In genomic region chr3:116897382-116897781, GRCh38 we compare ENCODE assay signal across 12 cellular contexts.
DNase-seq lines count a peak whose midpoint lies in the region; ATAC-seq and TF ChIP-seq lines count a peak whose summit lies in the region.
"Had no signal": no experiment of that assay in that cellular context is flagged by ENCODE, and none has a peak within 500 bp of the region (broad histone marks: within the 10 kb centered on the region; RNA-seq: fewer than 3 reads in every experiment).

No MANE protein-coding gene starts in this region.

- WGBS in IMR-90 (ENCODE audit: extremely low coverage in 2 of 2, insufficient read length in 1 of 2), 2 experiments: no CpG with 5 or more reads among the region's 3 CpGs

- no peak overlapping the region for H3K27ac Mint-ChIP-seq in natural killer cell treated with Interleukin-12 subunit alpha and Interleukin-12 subunit beta and Interleukin-15 and Interleukin-18, amount 100 ng/mL, for 72 hours
- H3K27ac Mint-ChIP-seq: CD14-positive monocyte; CD8-positive, alpha-beta memory T cell; GM23338; IgD-negative memory B cell had no signal

- no peak overlapping the region for H3K4me2 ChIP-seq in IMR-90 (ENCODE audit: low read depth, low read length)
- H3K4me2 ChIP-seq: A549, GM23338 had no signal

- intact Hi-C loops in IMR-90 (cut with micrococcal nuclease) (no loop called here), mucosa of descending colon (cut with DNase I, micrococcal nuclease) (no loop called here)

- H3K4me3 ChIP-seq in IMR-90 (ENCODE audit: insufficient read depth, low read depth, low read length) (no peak overlapping the region), mucosa of descending colon (no peak overlapping the region)
- H3K4me3 ChIP-seq: A549, GM23338 had no signal

- H3K9me3 Mint-ChIP-seq in natural killer cell treated with Interleukin-12 subunit alpha and Interleukin-12 subunit beta and Interleukin-15 and Interleukin-18, amount 100 ng/mL, for 72 hours: peaks cover 3% of the 10 kb centered on the region
- H3K9me3 Mint-ChIP-seq: CD14-positive monocyte, GM23338 had no signal

- no peak for TF ChIP-seq CTCF in IMR-90 (conservative IDR thresholded peaks at IDR 0.05; ENCODE audit: low read depth, low read length)
- no peak for TF ChIP-seq CTCF in mucosa of descending colon (IDR thresholded peaks at IDR 0.05)

- H2BK5ac ChIP-seq in IMR-90 (ENCODE audit: low read depth, low read length, poor library complexity, severe bottlenecking): no peak overlapping the region

- H3K9me3 ChIP-seq in IMR-90 (ENCODE audit: control insufficient read depth, insufficient read depth, low read length) (no peaks in the 10 kb centered on the region), mucosa of descending colon (no peaks in the 10 kb centered on the region)
- H3K9me3 ChIP-seq: A549 had no signal

- no peaks in the 10 kb centered on the region for H3K36me3 Mint-ChIP-seq in natural killer cell treated with Interleukin-12 subunit alpha and Interleukin-12 subunit beta and Interleukin-15 and Interleukin-18, amount 100 ng/mL, for 72 hours
- H3K36me3 Mint-ChIP-seq: CD14-positive monocyte; CD8-positive, alpha-beta memory T cell; IgD-negative memory B cell had no signal

- H4K20me1 ChIP-seq in IMR-90 (ENCODE audit: insufficient read depth, low read length): no peaks in the 10 kb centered on the region

- H3K27ac ChIP-seq in IMR-90 (ENCODE audit: insufficient read depth, low read length): no peak overlapping the region
- H3K27ac ChIP-seq: A549 had no signal

- H4K5ac ChIP-seq in IMR-90 (ENCODE audit: low read depth, low read length): no peak overlapping the region

- CTCF ChIA-PET in IMR-90 (lab: Yijun Ruan, JAX): no interaction called here

- dilution Hi-C loops in IMR-90 (cut with HindIII; ENCODE audit: low sequenced_read_pairs, unreplicated experiment): no loop called here

- H2AFZ ChIP-seq in IMR-90 (replicated peaks; ENCODE audit: low read length, poor library complexity): no peak overlapping the region

- no peaks in the 10 kb centered on the region for H3K9me1 ChIP-seq in IMR-90 (ENCODE audit: insufficient read depth, low read length)

- ATAC-seq in IMR-90 (ENCODE audit: low read depth) (no peak), SK-N-SH treated with all-trans-retinoic acid at 6 μM for 48 hours (no peak), mucosa of descending colon (no peak), GM18909 (IDR thresholded peaks at IDR 0.05; ENCODE audit: poor library complexity, unreplicated experiment) (no peak)
- ATAC-seq in natural killer cell treated with Interleukin-12 subunit alpha and Interleukin-12 subunit beta and Interleukin-15 and Interleukin-18, amount 100 ng/mL, for 72 hours: no peak
- ATAC-seq: A549, GM23338 had no signal

- no peak overlapping the region for H4K8ac ChIP-seq in IMR-90 (ENCODE audit: low read depth in 2 of 2, low read length in 2 of 2)

- H3K56ac ChIP-seq in IMR-90 (ENCODE audit: extremely low read depth, insufficient read depth, low read length): no peak overlapping the region

- no peak overlapping the region for H3K4ac ChIP-seq in IMR-90 (ENCODE audit: low read depth, low read length)

- no peak overlapping the region for H2AK5ac ChIP-seq in IMR-90 (ENCODE audit: low read depth, low read length)

- H3K27me3 Mint-ChIP-seq in natural killer cell treated with Interleukin-12 subunit alpha and Interleukin-12 subunit beta and Interleukin-15 and Interleukin-18, amount 100 ng/mL, for 72 hours: no peaks in the 10 kb centered on the region
- H3K27me3 Mint-ChIP-seq: CD8-positive, alpha-beta memory T cell; IgD-negative memory B cell had no signal

- no TSS peak for BruUV-seq in IMR-90 (replicated peaks; lab: Mats Ljungman, UMichigan)

- H3K4me1 Mint-ChIP-seq in natural killer cell treated with Interleukin-12 subunit alpha and Interleukin-12 subunit beta and Interleukin-15 and Interleukin-18, amount 100 ng/mL, for 72 hours (ENCODE audit: low read depth in 2 of 2): no peaks in the 10 kb centered on the region
- H3K4me1 Mint-ChIP-seq: CD14-positive monocyte; CD8-positive, alpha-beta memory T cell had no signal

- POLR2A ChIA-PET in IMR-90 (lab: Charles Lee; ENCODE audit: unreplicated experiment): no interaction called here

- no peaks in the 10 kb centered on the region for H3K27me3 ChIP-seq in IMR-90 (ENCODE audit: control insufficient read depth, insufficient read depth, low read length)

- TF ChIP-seq POLR2A in IMR-90 (IDR thresholded peaks at IDR 0.05; ENCODE audit: low read depth, low read length): no peak

- no peaks in the 10 kb centered on the region for H3K36me3 ChIP-seq in IMR-90 (ENCODE audit: control insufficient read depth, insufficient read depth, low read length)
- H3K36me3 ChIP-seq in mucosa of descending colon (ENCODE audit: low read depth): no peaks in the 10 kb centered on the region

- DNase-seq in IMR-90: peak; percentile 13
- DNase-seq in foreskin melanocyte: peak; percentile 12
- DNase-seq in mucosa of descending colon: no peak
- DNase-seq in natural killer cell treated with Interleukin-12 subunit alpha and Interleukin-12 subunit beta and Interleukin-15 and Interleukin-18, amount 100 ng/mL, for 72 hours (ENCODE audit: low spot score): no peak
- DNase-seq: CD8-positive, alpha-beta memory T cell; H7 had no signal

- no peak overlapping the region for H3K14ac ChIP-seq in IMR-90 (replicated peaks; ENCODE audit: low read depth, low read length)

- no peak overlapping the region for H3K23ac ChIP-seq in IMR-90 (ENCODE audit: low read depth, low read length)

- H3K4me1 ChIP-seq in IMR-90 (ENCODE audit: control insufficient read depth, insufficient read depth, low read length): no peaks in the 10 kb centered on the region
- no peaks in the 10 kb centered on the region for H3K4me1 ChIP-seq in mucosa of descending colon (ENCODE audit: low read depth)
- H3K4me1 ChIP-seq: A549 had no signal

- no peak for TF ChIP-seq RAD21 in IMR-90 (IDR thresholded peaks at IDR 0.05; ENCODE audit: low read length)

- H2BK120ac ChIP-seq in IMR-90 (ENCODE audit: low read depth, low read length): no peak overlapping the region

- H4K91ac ChIP-seq in IMR-90 (ENCODE audit: insufficient read depth, low read depth, low read length): no peak overlapping the region

- no peak overlapping the region for H3K9ac ChIP-seq in IMR-90 (ENCODE audit: low read depth, low read length)

- no peak overlapping the region for H2BK15ac ChIP-seq in IMR-90 (ENCODE audit: low read depth, low read length)

- H3K4me3 Mint-ChIP-seq in natural killer cell treated with Interleukin-12 subunit alpha and Interleukin-12 subunit beta and Interleukin-15 and Interleukin-18, amount 100 ng/mL, for 72 hours: no peak overlapping the region
- H3K4me3 Mint-ChIP-seq: CD14-positive monocyte; CD8-positive, alpha-beta memory T cell; GM23338; IgD-negative memory B cell had no signal

- no peak overlapping the region for H2AK9ac ChIP-seq in IMR-90 (replicated peaks; ENCODE audit: low read depth, low read length, poor library complexity)

- H3K18ac ChIP-seq in IMR-90 (ENCODE audit: low read depth, low read length): no peak overlapping the region

- no peaks in the 10 kb centered on the region for H3K79me1 ChIP-seq in IMR-90 (ENCODE audit: low read depth in 1 of 2, low read length in 2 of 2)

- no peak overlapping the region for H2BK20ac ChIP-seq in IMR-90 (ENCODE audit: low read depth, low read length)

- in situ Hi-C loops in IMR-90 (cut with MboI; ENCODE audit: low sequenced_read_pairs): no loop called here

TF ChIP-seq in IMR-90, 13 proteins besides CTCF, POLR2A, EP300 and RAD21 (continues in another document):
- TF ChIP-seq NFE2L2 (IDR thresholded peaks at IDR 0.05; ENCODE audit: low read depth, low read length) (no peak), CHD1 (IDR thresholded peaks at IDR 0.05; ENCODE audit: low read depth, low read length) (no peak), FOS (IDR thresholded peaks at IDR 0.05; ENCODE audit: low read depth, low read length) (no peak), ELK1 (IDR thresholded peaks at IDR 0.05; ENCODE audit: borderline replicate concordance, low read depth, low read length) (no peak), MAFK (IDR thresholded peaks at IDR 0.05; ENCODE audit: low read depth, low read length) (no peak), BHLHE40 (IDR thresholded peaks at IDR 0.05; ENCODE audit: low read depth, low read length) (no peak), SMC3 (IDR thresholded peaks at IDR 0.05; ENCODE audit: low read depth, low read length) (no peak)

TF ChIP-seq in SK-N-SH treated with all-trans-retinoic acid at 6 μM for 48 hours, 23 proteins besides CTCF, POLR2A, EP300 and RAD21 (continues in another document):
- 0 out of 2 replicates have a peak, but pooled peaks have one; percentile 61 for TF ChIP-seq GLIS3 (CRISPR knock-in tag; IDR thresholded peaks at IDR 0.05)
- no peak for TF ChIP-seq ESRRG (CRISPR knock-in tag; IDR thresholded peaks at IDR 0.05)
- no peak for TF ChIP-seq ZNF8 (CRISPR knock-in tag; IDR thresholded peaks at IDR 0.05)
- peak; percentile 73 for TF ChIP-seq ISL1 (CRISPR knock-in tag; IDR thresholded peaks at IDR 0.05)
- TF ChIP-seq OSR1 (CRISPR knock-in tag; IDR thresholded peaks at IDR 0.05): no peak
- peak; percentile 34; the same call in 1 of the 2 replicates for TF ChIP-seq ZC3H10 (CRISPR knock-in tag; IDR thresholded peaks at IDR 0.05)
- TF ChIP-seq PPARA (CRISPR knock-in tag; IDR thresholded peaks at IDR 0.05; ENCODE audit: borderline replicate concordance): no peak
- TF ChIP-seq ARNTL (CRISPR knock-in tag; IDR thresholded peaks at IDR 0.05; ENCODE audit: borderline replicate concordance, low read depth): no peak
- no peak for TF ChIP-seq RARB (CRISPR knock-in tag; IDR thresholded peaks at IDR 0.05)
- TF ChIP-seq ZNF70 (CRISPR knock-in tag; IDR thresholded peaks at IDR 0.05): no peak
- TF ChIP-seq, protein P1, sequence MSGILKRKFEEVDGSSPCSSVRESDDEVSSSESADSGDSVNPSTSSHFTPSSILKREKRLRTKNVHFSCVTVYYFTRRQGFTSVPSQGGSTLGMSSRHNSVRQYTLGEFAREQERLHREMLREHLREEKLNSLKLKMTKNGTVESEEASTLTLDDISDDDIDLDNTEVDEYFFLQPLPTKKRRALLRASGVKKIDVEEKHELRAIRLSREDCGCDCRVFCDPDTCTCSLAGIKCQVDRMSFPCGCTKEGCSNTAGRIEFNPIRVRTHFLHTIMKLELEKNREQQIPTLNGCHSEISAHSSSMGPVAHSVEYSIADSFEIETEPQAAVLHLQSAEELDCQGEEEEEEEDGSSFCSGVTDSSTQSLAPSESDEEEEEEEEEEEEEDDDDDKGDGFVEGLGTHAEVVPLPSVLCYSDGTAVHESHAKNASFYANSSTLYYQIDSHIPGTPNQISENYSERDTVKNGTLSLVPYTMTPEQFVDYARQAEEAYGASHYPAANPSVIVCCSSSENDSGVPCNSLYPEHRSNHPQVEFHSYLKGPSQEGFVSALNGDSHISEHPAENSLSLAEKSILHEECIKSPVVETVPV (CRISPR knock-in tag; IDR thresholded peaks at IDR 0.05): no peak
- no peak for TF ChIP-seq TCF4 (CRISPR knock-in tag; IDR thresholded peaks at IDR 0.05; ENCODE audit: borderline replicate concordance)

Comparison
In these comparisons a context has a peak if more than half of its experiments do, and no peak if none do; other contexts are left out.
1. DNase-seq: peak in IMR-90 (single experiment) and foreskin melanocyte (single experiment); none in mucosa of descending colon (0 of 3) and natural killer cell treated with Interleukin-12 subunit alpha and Interleukin-12 subunit beta and Interleukin-15 and Interleukin-18, amount 100 ng/mL, for 72 hours (single experiment).